23 cellular contexts compared by ENCODE assay signal in genomic region chr6:37524919-37525318, GRCh38. TPM values are rescaled to one million over a fixed set of nuclear protein-coding genes. Genes with fewer than 3 reads are reported as not detected.
DNase-seq lines count a peak whose midpoint lies in the region; ATAC-seq and TF ChIP-seq lines count a peak whose summit lies in the region.
"Had no signal": no experiment of that assay in that cellular context is flagged by ENCODE, and none has a peak within 500 bp of the region (broad histone marks: within the 10 kb centered on the region; RNA-seq: fewer than 3 reads in every experiment).

No MANE protein-coding gene starts in this region.

- no peaks in the 10 kb centered on the region for H3K79me2 ChIP-seq in GM23338 (replicated peaks; ENCODE audit: insufficient read depth)

- ATAC-seq in GM23338: peak; percentile 15; the same call in 2 of the 3 replicates

- TF ChIP-seq CTCF in GM23338 (conservative IDR thresholded peaks at IDR 0.05; ENCODE audit: low read depth in 2 of 2) (no peak), WERI-Rb-1 (IDR thresholded peaks at IDR 0.05; ENCODE audit: low read depth, low read length) (no peak), colonic mucosa (IDR thresholded peaks at IDR 0.05) (no peak), esophagus squamous epithelium (IDR thresholded peaks at IDR 0.05) (no peak)

- no peak overlapping the region for H3K4me2 ChIP-seq in GM23338
- peak overlapping the region; percentile 46 for H3K4me2 ChIP-seq in skeletal muscle satellite cell (ENCODE audit: low read length)

- H3K9ac ChIP-seq in skeletal muscle satellite cell (ENCODE audit: low read depth, low read length): no peak overlapping the region
- no peak overlapping the region for H3K9ac ChIP-seq in colonic mucosa (ENCODE audit: low read depth in 2 of 2, low read length in 2 of 2)

- peaks cover 15% of the 10 kb centered on the region; the same call in 2 of the 3 replicates for H3K4me1 Mint-ChIP-seq in GM23338
- H3K4me1 Mint-ChIP-seq: CD14-positive monocyte had no signal

- intact Hi-C loops in colonic mucosa (cut with DNase I) (no loop called here), esophagus squamous epithelium (cut with DNase I) (no loop called here)

- H3K27ac ChIP-seq in GM23338 (ENCODE audit: low read depth): no peak overlapping the region
- peak overlapping the region; percentile 49 for H3K27ac ChIP-seq in WERI-Rb-1
- H3K27ac ChIP-seq in colonic mucosa: no peak overlapping the region
- H3K27ac ChIP-seq in esophagus squamous epithelium: no peak overlapping the region
- H3K27ac ChIP-seq: 22Rv1, SJSA1 had no signal

- H3K27me3 ChIP-seq in GM23338 (ENCODE audit: insufficient read depth) (no peaks in the 10 kb centered on the region), WERI-Rb-1 (ENCODE audit: insufficient read depth, low read depth, severe bottlenecking) (no peaks in the 10 kb centered on the region), skeletal muscle satellite cell (ENCODE audit: control insufficient read depth, insufficient read depth, low read length) (peaks cover 37% of the 10 kb centered on the region), colonic mucosa (no peaks in the 10 kb centered on the region), esophagus squamous epithelium (peaks cover 0 to 63% (median 0%) of the 10 kb centered on the region in 4 donors)
- H3K27me3 ChIP-seq: BE2C had no signal

- H3K27me3 Mint-ChIP-seq in GM23338 (ENCODE audit: insufficient read depth, low read depth, poor library complexity): peaks cover 9% of the 10 kb centered on the region

- H3K36me3 ChIP-seq in GM23338 (ENCODE audit: insufficient read depth) (no peaks in the 10 kb centered on the region), WERI-Rb-1 (no peaks in the 10 kb centered on the region), skeletal muscle satellite cell (ENCODE audit: insufficient read depth, low read length) (no peaks in the 10 kb centered on the region), colonic mucosa (no peaks in the 10 kb centered on the region), esophagus squamous epithelium (no peaks in the 10 kb centered on the region)
- H3K36me3 ChIP-seq: BE2C, SJSA1 had no signal

- H3K4me3 ChIP-seq in GM23338: no peak overlapping the region
- no peak overlapping the region for H3K4me3 ChIP-seq in WERI-Rb-1 (ENCODE audit: low read depth, low read length)
- no peak overlapping the region for H3K4me3 ChIP-seq in skeletal muscle satellite cell (ENCODE audit: low read length)
- H3K4me3 ChIP-seq in colonic mucosa: no peak overlapping the region
- H3K4me3 ChIP-seq in esophagus squamous epithelium: no peak overlapping the region
- H3K4me3 ChIP-seq: SJSA1 had no signal

- no peak overlapping the region for H3K27ac Mint-ChIP-seq in GM23338
- H3K27ac Mint-ChIP-seq: CD14-positive monocyte had no signal

- no peaks in the 10 kb centered on the region for H3K36me3 Mint-ChIP-seq in GM23338 (ENCODE audit: low read depth)
- H3K36me3 Mint-ChIP-seq: CD14-positive monocyte had no signal

- DNase-seq in NCI-H1694 treated with DMSO at 0.1 percent for 48 hours (lab: John Stamatoyannopoulos, UW): peak; percentile 60
- DNase-seq in NCI-H1694 (lab: John Stamatoyannopoulos, UW): no peak
- no peak for DNase-seq in GM23338 (ENCODE audit: low spot score)
- no peak for DNase-seq in WERI-Rb-1
- no peak for DNase-seq in colonic mucosa
- no peak for DNase-seq in dedifferentiated amniotic fluid mesenchymal stem cell (ENCODE audit: extremely low spot score)
- no peak for DNase-seq in esophagus squamous epithelium (lab: John Stamatoyannopoulos, UW)
- DNase-seq: ACHN, BE2C, KBM-7, MV-4-11, NCI-H1105, NCI-H1436 treated with DMSO at 0.1 percent for 48 hours, NCI-H2029 treated with DMSO at 0.1 percent for 48 hours, NCI-H226, NCI-H510A, NCI-H69, Right ventricle myocardium superior, RPMI8226 had no signal

- H3K9me2 ChIP-seq in GM23338 (ENCODE audit: insufficient read depth): no peaks in the 10 kb centered on the region

- no peaks in the 10 kb centered on the region for H3K9me3 ChIP-seq in WERI-Rb-1 (ENCODE audit: severe bottlenecking)
- no peaks in the 10 kb centered on the region for H3K9me3 ChIP-seq in skeletal muscle satellite cell (replicated peaks; ENCODE audit: low read length)
- H3K9me3 ChIP-seq in colonic mucosa: no peaks in the 10 kb centered on the region
- no peaks in the 10 kb centered on the region for H3K9me3 ChIP-seq in esophagus squamous epithelium
- H3K9me3 ChIP-seq: BE2C, SJSA1 had no signal

- TF ChIP-seq POLR2A in esophagus squamous epithelium (IDR thresholded peaks at IDR 0.05): no peak

- H2AFZ ChIP-seq in GM23338: no peak overlapping the region

- H4K20me1 ChIP-seq in GM23338 (replicated peaks; ENCODE audit: insufficient read depth): peaks cover 5% of the 10 kb centered on the region; the same call in 1 of the 2 replicates

- H3K4me3 Mint-ChIP-seq in GM23338: no peak overlapping the region
- H3K4me3 Mint-ChIP-seq: CD14-positive monocyte had no signal

- H3K9me3 Mint-ChIP-seq in GM23338: no peaks in the 10 kb centered on the region; the same call in 2 of the 3 replicates
- H3K9me3 Mint-ChIP-seq: CD14-positive monocyte had no signal

- H3K4me1 ChIP-seq in GM23338 (ENCODE audit: insufficient read depth): no peaks in the 10 kb centered on the region; the same call in 1 of the 2 replicates
- peaks cover 11% of the 10 kb centered on the region for H3K4me1 ChIP-seq in skeletal muscle satellite cell (ENCODE audit: control insufficient read depth, insufficient read depth, low read length)
- no peaks in the 10 kb centered on the region for H3K4me1 ChIP-seq in colonic mucosa
- peaks cover 4 to 11% (median 7%) of the 10 kb centered on the region in 3 donors for H3K4me1 ChIP-seq in esophagus squamous epithelium
- H3K4me1 ChIP-seq: BE2C had no signal

- WGBS in esophagus squamous epithelium, 2 donors: 83 to 87% methylated on average over 6 of the region's 6 CpGs

- no peaks in the 10 kb centered on the region for H3F3A ChIP-seq in GM23338 (replicated peaks; ENCODE audit: low read depth)

TF ChIP-seq in GM23338, 12 proteins besides CTCF, POLR2A, EP300 and RAD21 (continues in another document):
- TF ChIP-seq NANOG (IDR thresholded peaks at IDR 0.05; ENCODE audit: borderline replicate concordance) (no peak), EZH2 (IDR thresholded peaks at IDR 0.05; ENCODE audit: low read depth, unreplicated experiment) (no peak), JUNB (IDR thresholded peaks at IDR 0.05; ENCODE audit: unreplicated experiment) (no peak), ETS1 (IDR thresholded peaks at IDR 0.05) (no peak), EZH2phosphoT487 (IDR thresholded peaks at IDR 0.05; ENCODE audit: unreplicated experiment) (no peak), ZNF114 (CRISPR knock-in tag; IDR thresholded peaks at IDR 0.05) (no peak), CREB1 (CRISPR knock-in tag; IDR thresholded peaks at IDR 0.05; ENCODE audit: low read depth) (no peak)
- TF ChIP-seq, protein P1, sequence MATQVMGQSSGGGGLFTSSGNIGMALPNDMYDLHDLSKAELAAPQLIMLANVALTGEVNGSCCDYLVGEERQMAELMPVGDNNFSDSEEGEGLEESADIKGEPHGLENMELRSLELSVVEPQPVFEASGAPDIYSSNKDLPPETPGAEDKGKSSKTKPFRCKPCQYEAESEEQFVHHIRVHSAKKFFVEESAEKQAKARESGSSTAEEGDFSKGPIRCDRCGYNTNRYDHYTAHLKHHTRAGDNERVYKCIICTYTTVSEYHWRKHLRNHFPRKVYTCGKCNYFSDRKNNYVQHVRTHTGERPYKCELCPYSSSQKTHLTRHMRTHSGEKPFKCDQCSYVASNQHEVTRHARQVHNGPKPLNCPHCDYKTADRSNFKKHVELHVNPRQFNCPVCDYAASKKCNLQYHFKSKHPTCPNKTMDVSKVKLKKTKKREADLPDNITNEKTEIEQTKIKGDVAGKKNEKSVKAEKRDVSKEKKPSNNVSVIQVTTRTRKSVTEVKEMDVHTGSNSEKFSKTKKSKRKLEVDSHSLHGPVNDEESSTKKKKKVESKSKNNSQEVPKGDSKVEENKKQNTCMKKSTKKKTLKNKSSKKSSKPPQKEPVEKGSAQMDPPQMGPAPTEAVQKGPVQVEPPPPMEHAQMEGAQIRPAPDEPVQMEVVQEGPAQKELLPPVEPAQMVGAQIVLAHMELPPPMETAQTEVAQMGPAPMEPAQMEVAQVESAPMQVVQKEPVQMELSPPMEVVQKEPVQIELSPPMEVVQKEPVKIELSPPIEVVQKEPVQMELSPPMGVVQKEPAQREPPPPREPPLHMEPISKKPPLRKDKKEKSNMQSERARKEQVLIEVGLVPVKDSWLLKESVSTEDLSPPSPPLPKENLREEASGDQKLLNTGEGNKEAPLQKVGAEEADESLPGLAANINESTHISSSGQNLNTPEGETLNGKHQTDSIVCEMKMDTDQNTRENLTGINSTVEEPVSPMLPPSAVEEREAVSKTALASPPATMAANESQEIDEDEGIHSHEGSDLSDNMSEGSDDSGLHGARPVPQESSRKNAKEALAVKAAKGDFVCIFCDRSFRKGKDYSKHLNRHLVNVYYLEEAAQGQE (IDR thresholded peaks at IDR 0.05; ENCODE audit: unreplicated experiment): no peak

RNA-seq across cellular contexts. Expression of gene CCDC167, which starts 25.2 kb away (rescaled TPM):
- total RNA-seq in GM23338 (2014; rRNA removed; shearing (Covaris generic)): 17.6 and 18.0 TPM in 2 replicates
- polyA plus RNA-seq in GM23338 (2016; fragmentation: Nextera tagmentation; extraction: Ambion mirVana): 21.1 and 21.4 TPM in 2 replicates
- 31.5 and 32.7 TPM in 2 replicates for total RNA-seq in skeletal muscle satellite cell (2012; rRNA removed)
- 10 to 100 TPM; 11.8 to 31.8 TPM for total RNA-seq in colonic mucosa
- total RNA-seq in esophagus squamous epithelium: 10 to 100 TPM; 16.4 to 77.8 (median 41.6) TPM
